Comparison of ENCODE assay signal across 23 cellular contexts in the genomic region with DNA sequence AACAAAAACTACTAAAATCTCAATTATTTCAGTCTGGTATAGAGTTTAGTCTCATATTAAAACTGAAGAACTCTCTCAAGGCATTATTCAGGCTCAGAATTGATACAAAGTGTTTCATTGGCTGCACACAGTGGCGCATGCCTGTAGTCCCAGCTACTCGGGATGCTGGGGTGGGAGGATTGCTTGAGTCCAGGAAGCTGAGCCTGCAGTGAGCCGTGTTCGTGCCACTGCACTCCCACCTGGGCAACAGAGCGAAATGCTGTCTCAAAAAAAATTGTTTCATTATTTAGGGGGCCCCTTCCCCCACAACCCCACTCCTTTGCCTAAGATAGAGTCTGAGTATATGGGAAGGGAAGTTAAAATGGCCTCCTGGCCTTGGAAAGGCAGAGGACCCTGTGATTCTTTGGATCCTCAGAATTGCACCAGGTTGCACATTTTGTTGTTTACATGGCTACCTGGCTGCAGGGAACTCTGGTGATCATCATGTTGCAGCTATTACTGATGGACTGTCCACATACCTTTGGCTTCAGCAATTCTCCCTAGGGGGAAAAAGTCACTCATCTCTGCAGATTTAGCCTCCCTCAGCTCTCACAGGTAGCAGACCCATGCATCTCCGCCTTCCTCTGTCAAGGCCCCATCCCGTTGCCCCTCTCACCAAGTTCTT. TPM values are rescaled to one million over a fixed set of nuclear protein-coding genes. Genes with fewer than 3 reads are reported as not detected.
DNase-seq lines count a peak whose midpoint lies in the region; ATAC-seq and TF ChIP-seq lines count a peak whose summit lies in the region.
"Had no signal": no experiment of that assay in that cellular context is flagged by ENCODE, and none has a peak within 500 bp of the region (broad histone marks: within the 10 kb centered on the region; RNA-seq: fewer than 3 reads in every experiment).

No MANE protein-coding gene starts in this region.

- no peak overlapping the region for H3K4me2 ChIP-seq in SK-N-SH

- no peak overlapping the region for H3K9ac ChIP-seq in SK-N-SH
- H3K9ac ChIP-seq: BLaER1 treated with 17β-estradiol and CSF1 and Interleukin-3, amounts not matched to agents 10 nM and 100 nM had no signal

- CTCF ChIA-PET in A673 (lab: Charles Lee) (interaction anchor here (0.7 to 1.0 kb wide), 3 partner anchors 8 to 71 kb away, joined by 3 to 5 read pairs (median 3); no protein-coding TSS in a partner anchor), SK-N-SH (lab: Yijun Ruan, JAX) (no interaction called here)
- CTCF ChIA-PET in activated CD4-positive, alpha-beta memory T cell treated with anti-CD3 and anti-CD28 coated beads, Interleukin-2, amount 10 ng/mL, durations not matched to agents 7 days and 5 days (lab: Charles Lee): no interaction called here

- H3K4me3 ChIP-seq in A673 (ENCODE audit: low read depth, low read length, poor library complexity, severe bottlenecking) (peak overlapping the region; percentile 8), SK-N-SH (ENCODE audit: low read depth in 2 of 2, low read length in 1 of 2) (no peak overlapping the region)
- H3K4me3 ChIP-seq: BLaER1 treated with 17β-estradiol and CSF1 and Interleukin-3, amounts not matched to agents 10 nM and 100 nM; HAP-1 had no signal

- WGBS in SK-N-SH (ENCODE audit: low lambda C conversion rate): 28% methylated on average over 7 of the region's 7 CpGs

- no peaks in the 10 kb centered on the region for H3K4me1 Mint-ChIP-seq in neural crest cell
- peaks cover 27 to 60% of the 10 kb centered on the region in 2 donors for H3K4me1 Mint-ChIP-seq in stimulated activated naive B cell treated with anti-CD40 and anti-IgM and Interleukin-4, amounts not matched to agents 10 μg/mL and 1 μg/mL and 100 μg/mL, for 72 hours
- no peaks in the 10 kb centered on the region for H3K4me1 Mint-ChIP-seq in activated CD4-positive, alpha-beta memory T cell treated with anti-CD3 and anti-CD28 coated beads, Interleukin-2, amount 10 ng/mL, durations not matched to agents 7 days and 5 days
- H3K4me1 Mint-ChIP-seq: CD8-positive, alpha-beta memory T cell had no signal

- BruUV-seq in A673 (replicated peaks; lab: Mats Ljungman, UMichigan): TSS peak; percentile 75

- no peak overlapping the region for H2AFZ ChIP-seq in SK-N-SH (ENCODE audit: low read depth)

- no peak for TF ChIP-seq RAD21 in SK-N-SH (IDR thresholded peaks at IDR 0.05; ENCODE audit: low read length)

- H3K27me3 ChIP-seq in A673 (replicated peaks; ENCODE audit: insufficient read depth, low read depth, low read length, poor library complexity) (no peaks in the 10 kb centered on the region), SK-N-SH (ENCODE audit: insufficient read depth) (no peaks in the 10 kb centered on the region)
- H3K27me3 ChIP-seq: BLaER1 treated with 17β-estradiol and CSF1 and Interleukin-3, amounts not matched to agents 10 nM and 100 nM had no signal

- H3K27me3 Mint-ChIP-seq in neural crest cell (ENCODE audit: low read depth): no peaks in the 10 kb centered on the region
- no peaks in the 10 kb centered on the region for H3K27me3 Mint-ChIP-seq in stimulated activated naive B cell treated with anti-CD40 and anti-IgM and Interleukin-4, amounts not matched to agents 10 μg/mL and 1 μg/mL and 100 μg/mL, for 72 hours
- no peaks in the 10 kb centered on the region for H3K27me3 Mint-ChIP-seq in activated CD4-positive, alpha-beta memory T cell treated with anti-CD3 and anti-CD28 coated beads, Interleukin-2, amount 10 ng/mL, durations not matched to agents 7 days and 5 days
- H3K27me3 Mint-ChIP-seq: CD8-positive, alpha-beta memory T cell had no signal

- H3K27ac ChIP-seq in A673 (ENCODE audit: low read depth, low read length, poor library complexity, severe bottlenecking) (peak overlapping the region; percentile 100), SK-N-SH (ENCODE audit: low read depth in 2 of 2, low read length in 1 of 2) (no peak overlapping the region)
- H3K27ac ChIP-seq: 22Rv1; BLaER1 treated with 17β-estradiol and CSF1 and Interleukin-3, amounts not matched to agents 10 nM and 100 nM had no signal

- TF ChIP-seq CTCF in A673 (conservative IDR thresholded peaks at IDR 0.05; ENCODE audit: low read depth, low read length) (no peak), neural crest cell (conservative IDR thresholded peaks at IDR 0.05) (no peak), SK-N-SH (IDR thresholded peaks at IDR 0.05) (no peak)

- H3K4me1 ChIP-seq in A673 (ENCODE audit: insufficient read depth, low read length, poor library complexity, severe bottlenecking): peaks cover 67% of the 10 kb centered on the region
- H3K4me1 ChIP-seq in SK-N-SH (ENCODE audit: control insufficient read depth in 1 of 2, insufficient read depth in 2 of 2, low read depth in 1 of 2, low read length in 1 of 2): peaks cover 0 to 15% of the 10 kb centered on the region in 2 experiments; a peak in 2 of 4 replicates
- H3K4me1 ChIP-seq: BE2C, HAP-1 had no signal

- no peaks in the 10 kb centered on the region for H3K36me3 ChIP-seq in A673 (ENCODE audit: insufficient read depth, low read length, poor library complexity, severe bottlenecking)
- H3K36me3 ChIP-seq in SK-N-SH (replicated peaks in 1 of 2; ENCODE audit: control insufficient read depth in 1 of 2, insufficient read depth in 2 of 2, low read length in 1 of 2): no peaks in the 10 kb centered on the region
- H3K36me3 ChIP-seq: BE2C; BLaER1 treated with 17β-estradiol and CSF1 and Interleukin-3, amounts not matched to agents 10 nM and 100 nM; HAP-1 had no signal

- H3K27ac Mint-ChIP-seq in neural crest cell (ENCODE audit: unreplicated experiment): peak overlapping the region; percentile 10
- peak overlapping the region; percentile 48 for H3K27ac Mint-ChIP-seq in stimulated activated naive B cell treated with anti-CD40 and anti-IgM and Interleukin-4, amounts not matched to agents 10 μg/mL and 1 μg/mL and 100 μg/mL, for 72 hours
- H3K27ac Mint-ChIP-seq in activated CD4-positive, alpha-beta memory T cell treated with anti-CD3 and anti-CD28 coated beads, Interleukin-2, amount 10 ng/mL, durations not matched to agents 7 days and 5 days: no peak overlapping the region
- H3K27ac Mint-ChIP-seq: CD4-positive, alpha-beta T cell; CD8-positive, alpha-beta memory T cell; HFFc6 had no signal

- no peaks in the 10 kb centered on the region for H3K9me2 ChIP-seq in SK-N-SH

- H3K79me2 ChIP-seq in SK-N-SH (ENCODE audit: insufficient read depth): no peaks in the 10 kb centered on the region

- H3K36me3 Mint-ChIP-seq in neural crest cell (ENCODE audit: low read depth): no peaks in the 10 kb centered on the region
- no peaks in the 10 kb centered on the region for H3K36me3 Mint-ChIP-seq in stimulated activated naive B cell treated with anti-CD40 and anti-IgM and Interleukin-4, amounts not matched to agents 10 μg/mL and 1 μg/mL and 100 μg/mL, for 72 hours
- no peaks in the 10 kb centered on the region for H3K36me3 Mint-ChIP-seq in activated CD4-positive, alpha-beta memory T cell treated with anti-CD3 and anti-CD28 coated beads, Interleukin-2, amount 10 ng/mL, durations not matched to agents 7 days and 5 days (ENCODE audit: low read depth)
- H3K36me3 Mint-ChIP-seq: CD8-positive, alpha-beta memory T cell had no signal

- no peak for ATAC-seq in stimulated activated naive B cell treated with anti-CD40 and anti-IgM and Interleukin-4, amounts not matched to agents 10 μg/mL and 1 μg/mL and 100 μg/mL, for 72 hours (replicated peaks)
- ATAC-seq in activated CD4-positive, CD25-positive, alpha-beta regulatory T cell treated with anti-CD3 and anti-CD28 coated beads, Interleukin-2, amount 50 U/mL, for 24 hours: no peak

- intact Hi-C loops in A673 (cut with micrococcal nuclease; ENCODE audit: unreplicated experiment): loop anchor here (1.0 to 2.0 kb wide), 4 partner anchors 60 to 1558 kb away; no protein-coding TSS in a partner anchor

- no peak for TF ChIP-seq EP300 in SK-N-SH (IDR thresholded peaks at IDR 0.05; ENCODE audit: borderline replicate concordance in 1 of 2, low read depth in 1 of 2, low read length in 1 of 2)

- DNase-seq in A673 (ENCODE audit: low spot score): peak; percentile 79
- peak; percentile 23 for DNase-seq in left kidney (ENCODE audit: low read depth, low spot score)
- DNase-seq in neural crest cell (ENCODE audit: low read depth, low spot score): no peak
- DNase-seq in stimulated activated naive B cell treated with anti-CD40 and anti-IgM and Interleukin-4, amounts not matched to agents 10 μg/mL and 1 μg/mL and 100 μg/mL, for 72 hours: no peak
- no peak for DNase-seq in SK-N-SH
- DNase-seq in activated CD4-positive, alpha-beta memory T cell treated with anti-CD3 and anti-CD28 coated beads, Interleukin-2, amount 10 ng/mL, durations not matched to agents 7 days and 5 days: no peak
- no peak for DNase-seq in NCI-H2029 (lab: John Stamatoyannopoulos, UW)
- DNase-seq: ACHN; AML-193; BE2C; CD4-positive, alpha-beta T cell; CD8-positive, alpha-beta memory T cell; DMS 273 treated with DMSO at 0.1 percent for 48 hours; DMS79; EL; GDM1; GOT3; HFFc6 had no signal

- no peak overlapping the region for H3K4me3 Mint-ChIP-seq in neural crest cell
- no peak overlapping the region for H3K4me3 Mint-ChIP-seq in stimulated activated naive B cell treated with anti-CD40 and anti-IgM and Interleukin-4, amounts not matched to agents 10 μg/mL and 1 μg/mL and 100 μg/mL, for 72 hours
- H3K4me3 Mint-ChIP-seq in activated CD4-positive, alpha-beta memory T cell treated with anti-CD3 and anti-CD28 coated beads, Interleukin-2, amount 10 ng/mL, durations not matched to agents 7 days and 5 days: no peak overlapping the region
- H3K4me3 Mint-ChIP-seq: CD14-positive monocyte; CD4-positive, alpha-beta T cell; CD8-positive, alpha-beta memory T cell; HFFc6 had no signal

- no peaks in the 10 kb centered on the region for H3K9me3 Mint-ChIP-seq in neural crest cell
- no peaks in the 10 kb centered on the region for H3K9me3 Mint-ChIP-seq in stimulated activated naive B cell treated with anti-CD40 and anti-IgM and Interleukin-4, amounts not matched to agents 10 μg/mL and 1 μg/mL and 100 μg/mL, for 72 hours
- no peaks in the 10 kb centered on the region for H3K9me3 Mint-ChIP-seq in activated CD4-positive, alpha-beta memory T cell treated with anti-CD3 and anti-CD28 coated beads, Interleukin-2, amount 10 ng/mL, durations not matched to agents 7 days and 5 days
- H3K9me3 Mint-ChIP-seq: CD4-positive, alpha-beta T cell had no signal

- H3K9me3 ChIP-seq in A673 (ENCODE audit: low read depth, low read length, poor library complexity, severe bottlenecking) (no peaks in the 10 kb centered on the region), SK-N-SH (no peaks in the 10 kb centered on the region)
- H3K9me3 ChIP-seq: BE2C, HAP-1 had no signal

- H3F3A ChIP-seq in SK-N-SH (replicated peaks; ENCODE audit: insufficient read depth): no peaks in the 10 kb centered on the region

- POLR2A ChIA-PET in A673 (lab: Charles Lee; ENCODE audit: low non-redundant PET): interaction anchor here (1.4 kb wide), 1 partner anchor 30 kb away, joined by 5 read pairs; no protein-coding TSS in a partner anchor
- POLR2A ChIA-PET in SK-N-SH (lab: Yijun Ruan, JAX): no interaction called here
- POLR2A ChIA-PET in activated CD4-positive, alpha-beta memory T cell treated with anti-CD3 and anti-CD28 coated beads, Interleukin-2, amount 10 ng/mL, durations not matched to agents 7 days and 5 days (lab: Charles Lee): no interaction called here

- no peaks in the 10 kb centered on the region for H4K20me1 ChIP-seq in SK-N-SH (ENCODE audit: insufficient read depth)
- H4K20me1 ChIP-seq: BLaER1 treated with 17β-estradiol and CSF1 and Interleukin-3, amounts not matched to agents 10 nM and 100 nM had no signal

RNA-seq across cellular contexts. Expression of gene CYRIA, which starts 19.2 kb away (rescaled TPM):
- 183 TPM in 2 replicates for total RNA-seq in A673 (2021)
- 10.2 and 11.1 TPM in 2 replicates for total RNA-seq in neural crest cell
- polyA plus RNA-seq in SK-N-SH (2012; rRNA removed): 0.08 and 0.13 TPM in 2 replicates
- polyA plus RNA-seq in SK-N-SH (2012; cell fraction: cytosol; rRNA removed): 0.13 and 0.17 TPM in 2 replicates
- 0.19 and 0.23 TPM in 2 replicates for polyA plus RNA-seq in SK-N-SH (2012; cell fraction: nucleus; rRNA removed)
- under 1 TPM; 0.05 to 0.10 TPM for total RNA-seq in activated CD4-positive, alpha-beta memory T cell treated with anti-CD3 and anti-CD28 coated beads, Interleukin-2, amount 10 ng/mL, durations not matched to agents 7 days and 5 days
- total RNA-seq: HFFc6 had no signal

Comparison
In these comparisons a context has a peak if more than half of its experiments do, and no peak if none do; other contexts are left out.
1. DNase-seq: peak in A673 (single experiment) and left kidney (single experiment); none in neural crest cell (single experiment), stimulated activated naive B cell treated with anti-CD40 and anti-IgM and Interleukin-4, amounts not matched to agents 10 μg/mL and 1 μg/mL and 100 μg/mL, for 72 hours (single experiment), SK-N-SH (single experiment), activated CD4-positive, alpha-beta memory T cell treated with anti-CD3 and anti-CD28 coated beads, Interleukin-2, amount 10 ng/mL, durations not matched to agents 7 days and 5 days (single experiment) and NCI-H2029 (single experiment).
2. RNA of gene CYRIA, which starts 19.2 kb away (total RNA-seq): 183 TPM in A673; 10.2 to 11.1 TPM in neural crest cell and 0.05 to 0.10 TPM in activated CD4-positive, alpha-beta memory T cell treated with anti-CD3 and anti-CD28 coated beads, Interleukin-2, amount 10 ng/mL, durations not matched to agents 7 days and 5 days; every median in the first group is over 10 times any median in the second.